ENCODE assay signal across 1 cellular context in genomic region chr9:127195976-127196825, GRCh38.
TF ChIP-seq lines count a peak whose summit lies in the region.

No MANE protein-coding gene starts in this region.

TF ChIP-seq in IMR-90, 13 proteins besides CTCF, POLR2A, EP300 and RAD21 (continued from another document):
- no peak for TF ChIP-seq NFE2L2 (IDR thresholded peaks at IDR 0.05; ENCODE audit: low read depth, low read length)
- TF ChIP-seq BHLHE40 (IDR thresholded peaks at IDR 0.05; ENCODE audit: low read depth, low read length): no peak
